23 cellular contexts compared by ENCODE assay signal in genomic region chr9:135299651-135300345, GRCh38.
DNase-seq lines count a peak whose midpoint lies in the region; ATAC-seq, FAIRE-seq and TF ChIP-seq lines count a peak whose summit lies in the region.
"Had no signal": no experiment of that assay in that cellular context is flagged by ENCODE, and none has a peak within 500 bp of the region (broad histone marks: within the 10 kb centered on the region; RNA-seq: fewer than 3 reads in every experiment).

No MANE protein-coding gene starts in this region.

- H2BK20ac ChIP-seq in IMR-90 (ENCODE audit: low read depth, low read length): no peak overlapping the region

- H3K14ac ChIP-seq in IMR-90 (replicated peaks; ENCODE audit: low read depth, low read length): no peak overlapping the region

- H3K9me3 Mint-ChIP-seq in stimulated activated effector memory CD8-positive, alpha-beta T cell treated with anti-CD3 and anti-CD28 coated beads, Interleukin-12 subunit alpha, Interleukin-12 subunit beta, amount 100 ng/mL, for 72 hours: peaks cover 4% of the 10 kb centered on the region
- H3K9me3 Mint-ChIP-seq: CD4-positive, alpha-beta T cell had no signal

- TF ChIP-seq POLR2A in IMR-90 (IDR thresholded peaks at IDR 0.05; ENCODE audit: low read depth, low read length): no peak

- H3K36me3 ChIP-seq in SK-N-SH (replicated peaks in 1 of 2; ENCODE audit: control insufficient read depth in 1 of 2, insufficient read depth in 2 of 2, low read length in 1 of 2) (no peaks in the 10 kb centered on the region), IMR-90 (ENCODE audit: control insufficient read depth, insufficient read depth, low read length) (no peaks in the 10 kb centered on the region)

- H2AK5ac ChIP-seq in IMR-90 (ENCODE audit: low read depth, low read length): no peak overlapping the region

- H3K27ac ChIP-seq in SK-N-SH (ENCODE audit: low read depth in 2 of 2, low read length in 1 of 2) (no peak overlapping the region), IMR-90 (ENCODE audit: insufficient read depth, low read length) (no peak overlapping the region)

- no peaks in the 10 kb centered on the region for H3K79me2 ChIP-seq in SK-N-SH (ENCODE audit: insufficient read depth)

- H3K4me2 ChIP-seq in SK-N-SH (no peak overlapping the region), IMR-90 (ENCODE audit: low read depth, low read length) (no peak overlapping the region)

- no peak overlapping the region for H3K9ac ChIP-seq in SK-N-SH
- H3K9ac ChIP-seq in IMR-90 (ENCODE audit: low read depth, low read length): no peak overlapping the region

- H3K4me1 Mint-ChIP-seq in stimulated activated effector memory CD8-positive, alpha-beta T cell treated with anti-CD3 and anti-CD28 coated beads, Interleukin-12 subunit alpha, Interleukin-12 subunit beta, amount 100 ng/mL, for 72 hours: no peaks in the 10 kb centered on the region
- H3K4me1 Mint-ChIP-seq: B cell had no signal

- H4K20me1 ChIP-seq in SK-N-SH (ENCODE audit: insufficient read depth): no peaks in the 10 kb centered on the region
- H4K20me1 ChIP-seq in IMR-90 (ENCODE audit: insufficient read depth, low read length): no peaks in the 10 kb centered on the region

- no peak overlapping the region for H2BK15ac ChIP-seq in IMR-90 (ENCODE audit: low read depth, low read length)

- peak overlapping the region; percentile 50 for H3K27ac Mint-ChIP-seq in stimulated activated effector memory CD8-positive, alpha-beta T cell treated with anti-CD3 and anti-CD28 coated beads, Interleukin-12 subunit alpha, Interleukin-12 subunit beta, amount 100 ng/mL, for 72 hours
- H3K27ac Mint-ChIP-seq: B cell; CD4-positive, alpha-beta T cell had no signal

- TF ChIP-seq CTCF in SK-N-SH (IDR thresholded peaks at IDR 0.05) (no peak), IMR-90 (conservative IDR thresholded peaks at IDR 0.05; ENCODE audit: low read depth, low read length) (no peak)

- no peaks in the 10 kb centered on the region for H3K27me3 ChIP-seq in SK-N-SH (ENCODE audit: insufficient read depth)
- no peaks in the 10 kb centered on the region; the same call in 1 of the 2 replicates for H3K27me3 ChIP-seq in IMR-90 (ENCODE audit: control insufficient read depth, insufficient read depth, low read length)

- peak overlapping the region; percentile 28 for H2AK9ac ChIP-seq in IMR-90 (replicated peaks; ENCODE audit: low read depth, low read length, poor library complexity)

- H4K91ac ChIP-seq in IMR-90 (ENCODE audit: insufficient read depth, low read depth, low read length): no peak overlapping the region

- H3K9me1 ChIP-seq in IMR-90 (ENCODE audit: insufficient read depth, low read length): no peaks in the 10 kb centered on the region

- TF ChIP-seq RAD21 in SK-N-SH (IDR thresholded peaks at IDR 0.05; ENCODE audit: low read length) (no peak), IMR-90 (IDR thresholded peaks at IDR 0.05; ENCODE audit: low read length) (no peak)

- H2AFZ ChIP-seq in SK-N-SH (ENCODE audit: low read depth) (no peak overlapping the region), IMR-90 (replicated peaks; ENCODE audit: low read length, poor library complexity) (no peak overlapping the region)

- dilution Hi-C loops in IMR-90 (cut with HindIII; ENCODE audit: low sequenced_read_pairs, unreplicated experiment): no loop called here

- no peaks in the 10 kb centered on the region for H3K36me3 Mint-ChIP-seq in stimulated activated effector memory CD8-positive, alpha-beta T cell treated with anti-CD3 and anti-CD28 coated beads, Interleukin-12 subunit alpha, Interleukin-12 subunit beta, amount 100 ng/mL, for 72 hours

- intact Hi-C loops in IMR-90 (cut with micrococcal nuclease): no loop called here

- ATAC-seq in SK-N-SH treated with all-trans-retinoic acid at 6 μM for 48 hours (no peak), IMR-90 (ENCODE audit: low read depth) (no peak), left lobe of liver (no peak)
- ATAC-seq in stimulated activated effector memory CD8-positive, alpha-beta T cell treated with anti-CD3 and anti-CD28 coated beads, Interleukin-12 subunit alpha, Interleukin-12 subunit beta, amount 100 ng/mL, for 72 hours: no peak

- no peak overlapping the region for H3K4ac ChIP-seq in IMR-90 (ENCODE audit: low read depth, low read length)

- H3K56ac ChIP-seq in IMR-90 (ENCODE audit: extremely low read depth, insufficient read depth, low read length): no peak overlapping the region

- peak; percentile 15 for DNase-seq in SK-N-SH
- DNase-seq in IMR-90: no peak
- DNase-seq in left lobe of liver (ENCODE audit: low spot score): peak; percentile 29
- no peak for DNase-seq in stimulated activated effector memory CD8-positive, alpha-beta T cell treated with anti-CD3 and anti-CD28 coated beads, Interleukin-12 subunit alpha, Interleukin-12 subunit beta, amount 100 ng/mL, for 72 hours (ENCODE audit: low spot score in 2 of 2)
- DNase-seq in GM19239 (ENCODE audit: insufficient read length, low spot score): no peak
- no peak for DNase-seq in LoVo (ENCODE audit: low spot score)
- no peak for DNase-seq in activated CD4-positive, alpha-beta T cell treated with anti-CD3 and anti-CD28 coated beads, Interleukin-2, amount 50 U/mL, for 48 hours
- DNase-seq: 8988T; CD4-positive, alpha-beta T cell; GDM1; HCEC 1CT; Kasumi-1; NCI-H146; NCI-H2081 treated with DMSO at 0.1 percent for 48 hours; NCI-H510A; NCI-H748 treated with DMSO at 0.1 percent for 48 hours; NK-92 treated with Interleukin-12 subunit alpha and Interleukin-12 subunit beta, amount 100 ng/mL, for 24 hours; SHP77 treated with DMSO at 0.1 percent for 48 hours had no signal

- no peak overlapping the region for H4K5ac ChIP-seq in IMR-90 (ENCODE audit: low read depth, low read length)

- H2BK5ac ChIP-seq in IMR-90 (ENCODE audit: low read depth, low read length, poor library complexity, severe bottlenecking): no peak overlapping the region

- in situ Hi-C loops in IMR-90 (cut with MboI; ENCODE audit: low sequenced_read_pairs): no loop called here

- H3K4me1 ChIP-seq in SK-N-SH (ENCODE audit: control insufficient read depth in 1 of 2, insufficient read depth in 2 of 2, low read depth in 1 of 2, low read length in 1 of 2) (peaks cover 0 to 20% of the 10 kb centered on the region in 2 experiments; a peak in 1 of 4 replicates), IMR-90 (ENCODE audit: control insufficient read depth, insufficient read depth, low read length) (no peaks in the 10 kb centered on the region)
- H3K4me1 ChIP-seq: Caco-2 had no signal

- BruUV-seq in IMR-90 (replicated peaks; lab: Mats Ljungman, UMichigan): no TSS peak

- H3K9me3 ChIP-seq in SK-N-SH (no peaks in the 10 kb centered on the region), IMR-90 (ENCODE audit: control insufficient read depth, insufficient read depth, low read length) (peaks cover 25% of the 10 kb centered on the region)
- H3K9me3 ChIP-seq: Caco-2 had no signal

- no peaks in the 10 kb centered on the region for H3K79me1 ChIP-seq in IMR-90 (ENCODE audit: low read depth in 1 of 2, low read length in 2 of 2)

- CTCF ChIA-PET in SK-N-SH (lab: Yijun Ruan, JAX): interaction anchor here (1.3 kb wide), 1 partner anchor 9 kb away, joined by 4 read pairs; no protein-coding TSS in a partner anchor
- CTCF ChIA-PET in IMR-90 (lab: Yijun Ruan, JAX): no interaction called here

- no peak overlapping the region for H3K23ac ChIP-seq in IMR-90 (ENCODE audit: low read depth, low read length)

- H3K4me3 Mint-ChIP-seq in stimulated activated effector memory CD8-positive, alpha-beta T cell treated with anti-CD3 and anti-CD28 coated beads, Interleukin-12 subunit alpha, Interleukin-12 subunit beta, amount 100 ng/mL, for 72 hours: no peak overlapping the region
- H3K4me3 Mint-ChIP-seq: B cell; CD4-positive, alpha-beta T cell had no signal

- FAIRE-seq in GM19239 (lab: Jason Lieb, UNC): no peak
- FAIRE-seq: HTR-8/SVneo, RCC 7860 had no signal

- H3F3A ChIP-seq in SK-N-SH (replicated peaks; ENCODE audit: insufficient read depth): no peaks in the 10 kb centered on the region

- TF ChIP-seq EP300 in SK-N-SH (IDR thresholded peaks at IDR 0.05; ENCODE audit: borderline replicate concordance in 1 of 2, low read depth in 1 of 2, low read length in 1 of 2): no peak

- no peaks in the 10 kb centered on the region for H3K9me2 ChIP-seq in SK-N-SH

- H3K4me3 ChIP-seq in SK-N-SH (ENCODE audit: low read depth in 2 of 2, low read length in 1 of 2) (no peak overlapping the region), IMR-90 (ENCODE audit: insufficient read depth, low read depth, low read length) (no peak overlapping the region)

- no peak overlapping the region for H2BK120ac ChIP-seq in IMR-90 (ENCODE audit: low read depth, low read length)

- POLR2A ChIA-PET in SK-N-SH (lab: Yijun Ruan, JAX): no interaction called here
- POLR2A ChIA-PET in IMR-90 (lab: Charles Lee; ENCODE audit: unreplicated experiment): no interaction called here

- no peak overlapping the region for H3K18ac ChIP-seq in IMR-90 (ENCODE audit: low read depth, low read length)

- 48% methylated on average over 11 of the region's 16 CpGs for WGBS in SK-N-SH (ENCODE audit: low lambda C conversion rate)
- 73% methylated on average over 3 of the region's 16 CpGs; no CpG with 5 or more reads in 1 of the 2 experiments for WGBS in IMR-90 (ENCODE audit: extremely low coverage in 2 of 2, insufficient read length in 1 of 2), 2 experiments

- H4K8ac ChIP-seq in IMR-90 (ENCODE audit: low read depth in 2 of 2, low read length in 2 of 2): no peak overlapping the region

TF ChIP-seq in IMR-90, 13 proteins besides CTCF, POLR2A, EP300 and RAD21:
- no peak for TF ChIP-seq MAFK (IDR thresholded peaks at IDR 0.05; ENCODE audit: low read depth, low read length)
- TF ChIP-seq RFX5 (IDR thresholded peaks at IDR 0.05; ENCODE audit: low read depth, low read length): no peak
- TF ChIP-seq SMC3 (IDR thresholded peaks at IDR 0.05; ENCODE audit: low read depth, low read length): no peak
- no peak for TF ChIP-seq NFE2L2 (IDR thresholded peaks at IDR 0.05; ENCODE audit: low read depth, low read length)
- TF ChIP-seq RCOR1 (IDR thresholded peaks at IDR 0.05; ENCODE audit: insufficient replicate concordance, low read length): no peak
- no peak for TF ChIP-seq FOS (IDR thresholded peaks at IDR 0.05; ENCODE audit: low read depth, low read length)
- no peak for TF ChIP-seq USF2 (IDR thresholded peaks at IDR 0.05; ENCODE audit: low read depth, low read length)
- TF ChIP-seq CHD1 (IDR thresholded peaks at IDR 0.05; ENCODE audit: low read depth, low read length): no peak
- no peak for TF ChIP-seq MAZ (IDR thresholded peaks at IDR 0.05; ENCODE audit: borderline replicate concordance, low read depth, low read length)
- no peak for TF ChIP-seq MXI1 (IDR thresholded peaks at IDR 0.05; ENCODE audit: borderline replicate concordance, low read depth, low read length)
TF ChIP-seq in IMR-90: peak in this region for 0.

Comparison
In these comparisons a context has a peak if more than half of its experiments do, and no peak if none do; other contexts are left out.
1. DNase-seq: peak in SK-N-SH (single experiment) and left lobe of liver (single experiment); none in IMR-90 (single experiment), stimulated activated effector memory CD8-positive, alpha-beta T cell treated with anti-CD3 and anti-CD28 coated beads, Interleukin-12 subunit alpha, Interleukin-12 subunit beta, amount 100 ng/mL, for 72 hours (0 of 2), GM19239 (single experiment), LoVo (single experiment) and activated CD4-positive, alpha-beta T cell treated with anti-CD3 and anti-CD28 coated beads, Interleukin-2, amount 50 U/mL, for 48 hours (0 of 2).